21 cellular contexts compared by ENCODE assay signal in genomic region chr20:20273281-20273680, GRCh38.
"Had no signal": no experiment of that assay in that cellular context is flagged by ENCODE, and none has a peak within 500 bp of the region (broad histone marks: within the 10 kb centered on the region; RNA-seq: fewer than 3 reads in every experiment).

No MANE protein-coding gene starts in this region.

- H3K4me3 ChIP-seq: dorsolateral prefrontal cortex, esophagus squamous epithelium, lung, psoas muscle had no signal

- H3K36me3 ChIP-seq: esophagus squamous epithelium, neutrophil had no signal

- H3K9me3 ChIP-seq: esophagus squamous epithelium, neutrophil, psoas muscle had no signal

- ATAC-seq: foreskin keratinocyte, left colon, left ventricle myocardium superior, psoas muscle, sciatic nerve had no signal

- H3K4me1 ChIP-seq: esophagus squamous epithelium, foreskin keratinocyte had no signal

- H3K27ac ChIP-seq: dorsolateral prefrontal cortex, epithelial cell of prostate, esophagus squamous epithelium, foreskin keratinocyte, psoas muscle had no signal

- DNase-seq: cortex of kidney; dorsolateral prefrontal cortex; effector memory CD4-positive, alpha-beta T cell; esophagus squamous epithelium; immature natural killer cell; left colon; left ventricle myocardium superior; mesenchymal stem cell; midbrain; naive B cell; psoas muscle; small intestine; stimulated activated CD4-positive, alpha-beta T cell treated with anti-CD3 and anti-CD28 coated beads, Interleukin-12 subunit alpha, Interleukin-12 subunit beta, amount 100 ng/mL, for 4 hours; stimulated activated CD4-positive, alpha-beta T cell treated with anti-CD3 and anti-CD28 coated beads, Interleukin-2, amount 100 ng/mL, for 48 hours; stimulated activated naive CD4-positive, alpha-beta T cell treated with Interleukin-2 at 50 U/mL for 16 hours; trophoblast cell had no signal
